ENCODE assay signal across 15 cellular contexts in genomic region chr1:165853528-165854075, GRCh38. TPM values are rescaled to one million over a fixed set of nuclear protein-coding genes. Genes with fewer than 3 reads are reported as not detected.
DNase-seq lines count a peak whose midpoint lies in the region; ATAC-seq, FAIRE-seq and TF ChIP-seq lines count a peak whose summit lies in the region.
"Had no signal": no experiment of that assay in that cellular context is flagged by ENCODE, and none has a peak within 500 bp of the region (broad histone marks: within the 10 kb centered on the region; RNA-seq: fewer than 3 reads in every experiment).

No MANE protein-coding gene starts in this region.

- 89 to 95% methylated on average over 2 of the region's 2 CpGs for WGBS in GM23248 (ENCODE audit: low coverage in 1 of 2, low lambda C conversion rate in 2 of 2, missing lambda C conversion rate in 2 of 2), 2 experiments

- POLR2A ChIA-PET in activated CD8-positive, alpha-beta T cell treated with anti-CD3 and anti-CD28 coated beads, Interleukin-2, amount 10 ng/mL, durations not matched to agents 7 days and 5 days (lab: Charles Lee) = no interaction called here

- no peaks in the 10 kb centered on the region for H3K36me3 ChIP-seq in GM23248 (ENCODE audit: low read depth)

- no peaks in the 10 kb centered on the region for H3K9me2 ChIP-seq in GM23248 (ENCODE audit: insufficient read depth)

- peaks cover 91% of the 10 kb centered on the region for H3K79me2 ChIP-seq in GM23248 (ENCODE audit: insufficient read depth)

- H3K4me3 Mint-ChIP-seq in endothelial cell (ENCODE audit: unreplicated experiment) = no peak overlapping the region
- H3K4me3 Mint-ChIP-seq in osteocyte (ENCODE audit: unreplicated experiment) = peak overlapping the region; percentile 7
- H3K4me3 Mint-ChIP-seq in activated T-cell treated with anti-CD3 and anti-CD28 coated beads, Interleukin-2, amount 50 U/mL, for 4 hours = no peak overlapping the region
- no peak overlapping the region for H3K4me3 Mint-ChIP-seq in activated CD8-positive, alpha-beta T cell treated with anti-CD3 and anti-CD28 coated beads, Interleukin-2, amount 10 ng/mL, durations not matched to agents 7 days and 5 days
- H3K4me3 Mint-ChIP-seq: naive B cell had no signal

- H3K27me3 Mint-ChIP-seq in endothelial cell (ENCODE audit: unreplicated experiment) = peaks cover 5% of the 10 kb centered on the region
- H3K27me3 Mint-ChIP-seq in osteocyte (ENCODE audit: unreplicated experiment) = no peaks in the 10 kb centered on the region
- no peaks in the 10 kb centered on the region for H3K27me3 Mint-ChIP-seq in activated T-cell treated with anti-CD3 and anti-CD28 coated beads, Interleukin-2, amount 50 U/mL, for 4 hours (ENCODE audit: low read depth)
- no peaks in the 10 kb centered on the region for H3K27me3 Mint-ChIP-seq in activated CD8-positive, alpha-beta T cell treated with anti-CD3 and anti-CD28 coated beads, Interleukin-2, amount 10 ng/mL, durations not matched to agents 7 days and 5 days (ENCODE audit: low read depth)
- H3K27me3 Mint-ChIP-seq: naive B cell had no signal

- peak overlapping the region; percentile 76 for H3K27ac Mint-ChIP-seq in endothelial cell (ENCODE audit: unreplicated experiment)
- H3K27ac Mint-ChIP-seq in osteocyte (ENCODE audit: unreplicated experiment) = peak overlapping the region; percentile 92
- no peak overlapping the region for H3K27ac Mint-ChIP-seq in activated CD8-positive, alpha-beta T cell treated with anti-CD3 and anti-CD28 coated beads, Interleukin-2, amount 10 ng/mL, durations not matched to agents 7 days and 5 days

- H3K9me3 Mint-ChIP-seq in endothelial cell (ENCODE audit: unreplicated experiment) = no peaks in the 10 kb centered on the region
- no peaks in the 10 kb centered on the region for H3K9me3 Mint-ChIP-seq in osteocyte (ENCODE audit: unreplicated experiment)
- H3K9me3 Mint-ChIP-seq in activated T-cell treated with anti-CD3 and anti-CD28 coated beads, Interleukin-2, amount 50 U/mL, for 4 hours = no peaks in the 10 kb centered on the region
- H3K9me3 Mint-ChIP-seq in activated CD8-positive, alpha-beta T cell treated with anti-CD3 and anti-CD28 coated beads, Interleukin-2, amount 10 ng/mL, durations not matched to agents 7 days and 5 days (ENCODE audit: insufficient read depth) = no peaks in the 10 kb centered on the region

- no peaks in the 10 kb centered on the region for H4K20me1 ChIP-seq in GM23248 (ENCODE audit: insufficient read depth)

- TF ChIP-seq CTCF in endothelial cell (IDR thresholded peaks at IDR 0.05; ENCODE audit: unreplicated experiment) (no peak), osteocyte (IDR thresholded peaks at IDR 0.05) (no peak)

- H3K27me3 ChIP-seq in GM23248 (replicated peaks; ENCODE audit: insufficient read depth) = no peaks in the 10 kb centered on the region
- H3K27me3 ChIP-seq: testis had no signal

- no peak for FAIRE-seq in RCC 7860 (lab: Jason Lieb, UNC)

- H3K27ac ChIP-seq in GM23248 = peak overlapping the region; percentile 94
- H3K27ac ChIP-seq: KMS-11, testis, VCaP had no signal

- peak overlapping the region; percentile 51 for H3K4me3 ChIP-seq in GM23248
- H3K4me3 ChIP-seq: testis had no signal

- DNase-seq in GM23248 = no peak
- peak; percentile 15 for DNase-seq in RCC 7860 (ENCODE audit: low spot score)
- DNase-seq in endothelial cell (ENCODE audit: low spot score) = no peak
- DNase-seq in osteocyte (ENCODE audit: extremely low spot score, unreplicated experiment) = no peak
- DNase-seq in activated T-cell treated with anti-CD3 and anti-CD28 coated beads, Interleukin-2, amount 50 U/mL, for 4 hours = no peak
- no peak for DNase-seq in activated CD4-positive, alpha-beta T cell treated with anti-CD3 and anti-CD28 coated beads, Interleukin-2, amount 50 U/mL, for 4 hours
- no peak for DNase-seq in activated CD8-positive, alpha-beta T cell treated with anti-CD3 and anti-CD28 coated beads, Interleukin-2, amount 10 ng/mL, durations not matched to agents 7 days and 5 days
- DNase-seq: foreskin melanocyte, naive B cell, NCI-H1930, NCI-H774, testis had no signal

- H3K36me3 Mint-ChIP-seq in endothelial cell (ENCODE audit: low read depth, unreplicated experiment) (peaks cover 18% of the 10 kb centered on the region), osteocyte (ENCODE audit: unreplicated experiment) (peaks cover 3% of the 10 kb centered on the region)
- H3K36me3 Mint-ChIP-seq in activated T-cell treated with anti-CD3 and anti-CD28 coated beads, Interleukin-2, amount 50 U/mL, for 4 hours (ENCODE audit: insufficient read depth) = no peaks in the 10 kb centered on the region
- H3K36me3 Mint-ChIP-seq in activated CD8-positive, alpha-beta T cell treated with anti-CD3 and anti-CD28 coated beads, Interleukin-2, amount 10 ng/mL, durations not matched to agents 7 days and 5 days (ENCODE audit: low read depth) = peaks cover 10% of the 10 kb centered on the region

- no peaks in the 10 kb centered on the region for H3K9me3 ChIP-seq in GM23248 (ENCODE audit: low read depth)
- H3K9me3 ChIP-seq: testis had no signal

- in situ Hi-C loops in GM23248 (cut with MboI) = no loop called here

- peak overlapping the region; percentile 74 for H3K9ac ChIP-seq in GM23248
- H3K9ac ChIP-seq: KMS-11 had no signal

- peaks cover 65% of the 10 kb centered on the region for H3K4me1 ChIP-seq in GM23248 (ENCODE audit: insufficient read depth)
- H3K4me1 ChIP-seq: testis had no signal

- H3K4me2 ChIP-seq in GM23248 (ENCODE audit: unreplicated experiment) = peak overlapping the region; percentile 68

- no peak for ATAC-seq in activated T-cell treated with anti-CD3 and anti-CD28 coated beads, Interleukin-2, amount 50 U/mL, for 4 hours
- no peak for ATAC-seq in GM21526 (IDR thresholded peaks at IDR 0.05; ENCODE audit: low FRiP score, unreplicated experiment)
- ATAC-seq in activated CD8-positive, alpha-beta T cell treated with anti-CD3 and anti-CD28 coated beads, Interleukin-2, amount 10 ng/mL, durations not matched to agents 7 days and 5 days = no peak

- peaks cover 61% of the 10 kb centered on the region for H3K4me1 Mint-ChIP-seq in endothelial cell (ENCODE audit: unreplicated experiment)
- peaks cover 80% of the 10 kb centered on the region for H3K4me1 Mint-ChIP-seq in osteocyte (ENCODE audit: unreplicated experiment)
- peaks cover 21% of the 10 kb centered on the region for H3K4me1 Mint-ChIP-seq in activated T-cell treated with anti-CD3 and anti-CD28 coated beads, Interleukin-2, amount 50 U/mL, for 4 hours (ENCODE audit: low read depth)
- peaks cover 71% of the 10 kb centered on the region for H3K4me1 Mint-ChIP-seq in activated CD8-positive, alpha-beta T cell treated with anti-CD3 and anti-CD28 coated beads, Interleukin-2, amount 10 ng/mL, durations not matched to agents 7 days and 5 days (ENCODE audit: low read depth)

- peaks cover 55% of the 10 kb centered on the region for H3F3A ChIP-seq in GM23248 (ENCODE audit: insufficient read depth)

- CTCF ChIA-PET in activated CD8-positive, alpha-beta T cell treated with anti-CD3 and anti-CD28 coated beads, Interleukin-2, amount 10 ng/mL, durations not matched to agents 7 days and 5 days (lab: Charles Lee) = interaction anchor here (1.6 to 2.1 kb wide), 2 partner anchors 18 to 60 kb away, joined by 3 to 5 read pairs; no protein-coding TSS in a partner anchor

- no peak overlapping the region for H2AFZ ChIP-seq in GM23248

RNA-seq across cellular contexts. Expression of gene UCK2, which starts 26.2 kb away (rescaled TPM):
- total RNA-seq in GM23248 (2014; rRNA removed; shearing (Covaris generic)) = 75.4 and 81.9 TPM in 2 replicates
- 75.1 and 78.2 TPM in 2 replicates for polyA plus RNA-seq in GM23248 (2016; fragmentation: Nextera tagmentation; extraction: Ambion mirVana)
- total RNA-seq in endothelial cell (ENCODE audit: unreplicated experiment) (52.9 TPM), osteocyte (49.8 and 50.1 TPM in 2 replicates)
- total RNA-seq in activated T-cell treated with anti-CD3 and anti-CD28 coated beads, Interleukin-2, amount 50 U/mL, for 4 hours = 100 to 1,000 TPM; 106 to 128 (median 122) TPM
- 10 to 100 TPM; 28.4 to 32.4 TPM for total RNA-seq in activated CD8-positive, alpha-beta T cell treated with anti-CD3 and anti-CD28 coated beads, Interleukin-2, amount 10 ng/mL, durations not matched to agents 7 days and 5 days
